1 cellular context compared by ENCODE assay signal in genomic region chr4:156954598-156954997, GRCh38.
TF ChIP-seq lines count a peak whose summit lies in the region.

No MANE protein-coding gene starts in this region.

TF ChIP-seq in SK-N-SH treated with all-trans-retinoic acid at 6 μM for 48 hours, 23 proteins besides CTCF, POLR2A, EP300 and RAD21 (continued from another document):
- no peak for TF ChIP-seq PATZ1 (CRISPR knock-in tag; IDR thresholded peaks at IDR 0.05; ENCODE audit: borderline replicate concordance)
- no peak for TF ChIP-seq ESRRG (CRISPR knock-in tag; IDR thresholded peaks at IDR 0.05)
- TF ChIP-seq RARB (CRISPR knock-in tag; IDR thresholded peaks at IDR 0.05): no peak
- TF ChIP-seq, protein P1, sequence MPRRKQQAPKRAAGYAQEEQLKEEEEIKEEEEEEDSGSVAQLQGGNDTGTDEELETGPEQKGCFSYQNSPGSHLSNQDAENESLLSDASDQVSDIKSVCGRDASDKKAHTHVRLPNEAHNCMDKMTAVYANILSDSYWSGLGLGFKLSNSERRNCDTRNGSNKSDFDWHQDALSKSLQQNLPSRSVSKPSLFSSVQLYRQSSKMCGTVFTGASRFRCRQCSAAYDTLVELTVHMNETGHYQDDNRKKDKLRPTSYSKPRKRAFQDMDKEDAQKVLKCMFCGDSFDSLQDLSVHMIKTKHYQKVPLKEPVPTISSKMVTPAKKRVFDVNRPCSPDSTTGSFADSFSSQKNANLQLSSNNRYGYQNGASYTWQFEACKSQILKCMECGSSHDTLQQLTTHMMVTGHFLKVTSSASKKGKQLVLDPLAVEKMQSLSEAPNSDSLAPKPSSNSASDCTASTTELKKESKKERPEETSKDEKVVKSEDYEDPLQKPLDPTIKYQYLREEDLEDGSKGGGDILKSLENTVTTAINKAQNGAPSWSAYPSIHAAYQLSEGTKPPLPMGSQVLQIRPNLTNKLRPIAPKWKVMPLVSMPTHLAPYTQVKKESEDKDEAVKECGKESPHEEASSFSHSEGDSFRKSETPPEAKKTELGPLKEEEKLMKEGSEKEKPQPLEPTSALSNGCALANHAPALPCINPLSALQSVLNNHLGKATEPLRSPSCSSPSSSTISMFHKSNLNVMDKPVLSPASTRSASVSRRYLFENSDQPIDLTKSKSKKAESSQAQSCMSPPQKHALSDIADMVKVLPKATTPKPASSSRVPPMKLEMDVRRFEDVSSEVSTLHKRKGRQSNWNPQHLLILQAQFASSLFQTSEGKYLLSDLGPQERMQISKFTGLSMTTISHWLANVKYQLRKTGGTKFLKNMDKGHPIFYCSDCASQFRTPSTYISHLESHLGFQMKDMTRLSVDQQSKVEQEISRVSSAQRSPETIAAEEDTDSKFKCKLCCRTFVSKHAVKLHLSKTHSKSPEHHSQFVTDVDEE (CRISPR knock-in tag; IDR thresholded peaks at IDR 0.05): no peak
- no peak for TF ChIP-seq ZFP30 (CRISPR knock-in tag; IDR thresholded peaks at IDR 0.05)
- no peak for TF ChIP-seq OSR1 (CRISPR knock-in tag; IDR thresholded peaks at IDR 0.05)
